1 cellular context compared by ENCODE assay signal in genomic region chr13:110018009-110018408, GRCh38.
TF ChIP-seq lines count a peak whose summit lies in the region.

No MANE protein-coding gene starts in this region.

TF ChIP-seq in H1, 55 proteins besides CTCF, POLR2A, EP300 and RAD21:
- TF ChIP-seq TAF7 (optimal IDR thresholded peaks at IDR 0.05; ENCODE audit: borderline replicate concordance, low read depth, low read length) (no peak), KDM1A (IDR thresholded peaks at IDR 0.05; ENCODE audit: borderline replicate concordance, low read length) (no peak), ZNF274 (IDR thresholded peaks at IDR 0.05; ENCODE audit: borderline replicate concordance, extremely low read depth, low read length) (no peak), GABPA (IDR thresholded peaks at IDR 0.05; ENCODE audit: borderline replicate concordance, insufficient read depth, low read length) (no peak), CBX5 (IDR thresholded peaks at IDR 0.05; ENCODE audit: low read depth, low read length) (no peak), CHD1 (IDR thresholded peaks at IDR 0.05; ENCODE audit: low read depth, low read length) (no peak), HDAC6 (IDR thresholded peaks at IDR 0.05; ENCODE audit: low read depth, low read length) (no peak)
TF ChIP-seq in H1: peak in this region for 0.
